17 cellular contexts compared by ENCODE assay signal in genomic region chr5:91369480-91369879, GRCh38.
"Had no signal": no experiment of that assay in that cellular context is flagged by ENCODE, and none has a peak within 500 bp of the region (broad histone marks: within the 10 kb centered on the region; RNA-seq: fewer than 3 reads in every experiment).

No MANE protein-coding gene starts in this region.

- H3K4me3 ChIP-seq: thoracic aorta had no signal

- H3K9me3 ChIP-seq: thoracic aorta had no signal

- H3K27ac ChIP-seq: VCaP had no signal

- DNase-seq: activated CD4-positive, alpha-beta T cell treated with anti-CD3 and anti-CD28 coated beads, Interleukin-2, amount 50 U/mL, for 48 hours; activated gamma-delta T cell treated with Interleukin-2 at 50 U/mL for 16 hours; activated naive CD8-positive, alpha-beta T cell treated with anti-CD3 and anti-CD28 coated beads, Interleukin-2, amount 50 U/mL, for 24 hours; activated T-cell treated with anti-CD3 and anti-CD28 coated beads, Interleukin-2, amount 50 U/mL, for 48 hours; aorta; hypothalamus; kidney glomerular epithelial cell; mesenchymal stem cell; naive thymus-derived CD8-positive, alpha-beta T cell; stimulated activated CD4-positive, alpha-beta T cell treated with anti-CD3 and anti-CD28 coated beads, Interleukin-12 subunit alpha, Interleukin-12 subunit beta, amount 100 ng/mL, for 4 hours; stimulated activated CD4-positive, alpha-beta T cell treated with anti-CD3 and anti-CD28 coated beads, Interleukin-2, amount 100 ng/mL, for 24 hours; T-helper 1 cell had no signal

- ATAC-seq: activated naive CD8-positive, alpha-beta T cell treated with anti-CD3 and anti-CD28 coated beads, Interleukin-2, amount 50 U/mL, for 24 hours; esophagus mucosa; naive thymus-derived CD8-positive, alpha-beta T cell; SK-N-SH treated with all-trans-retinoic acid at 6 μM for 48 hours; stimulated activated effector memory CD8-positive, alpha-beta T cell treated with anti-CD3 and anti-CD28 coated beads, Interleukin-12 subunit alpha, Interleukin-12 subunit beta, amount 100 ng/mL, for 72 hours had no signal
